10 cellular contexts compared by ENCODE assay signal in the genomic region with DNA sequence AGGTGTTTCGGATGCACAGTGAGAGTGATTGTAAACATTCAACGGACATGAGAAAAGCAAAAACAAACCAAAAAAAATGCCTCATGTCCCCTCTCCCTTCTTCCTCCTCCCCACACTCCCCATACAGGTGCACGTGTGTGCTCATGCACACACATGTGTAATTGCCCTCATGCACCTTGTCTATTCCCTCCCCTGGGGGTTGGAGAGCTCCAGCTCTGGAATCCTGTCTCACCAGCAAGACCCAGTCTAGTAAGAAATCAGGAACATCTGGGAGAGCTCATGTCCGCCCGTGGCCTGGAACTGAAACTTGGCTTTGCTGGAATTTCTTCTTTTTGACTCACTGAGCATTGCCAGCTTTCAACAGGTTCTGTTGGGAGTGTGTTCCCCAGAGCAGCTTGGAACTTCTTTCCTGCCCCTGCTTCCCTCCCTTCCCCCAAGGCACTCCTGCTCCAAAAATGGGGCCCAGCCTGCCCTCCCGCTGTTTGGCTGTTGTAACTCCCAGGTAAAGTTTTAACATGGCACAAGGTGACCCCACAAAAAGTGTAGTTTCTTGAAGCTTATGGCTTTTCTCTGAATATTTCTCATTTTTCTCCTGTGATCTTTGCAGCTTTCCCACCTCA.
A peak's percentile ranks its signal among the peaks of the same experiment; 100 is the strongest.
DNase-seq lines count a peak whose midpoint lies in the region; ATAC-seq and TF ChIP-seq lines count a peak whose summit lies in the region.
"Had no signal": no experiment of that assay in that cellular context is flagged by ENCODE, and none has a peak within 500 bp of the region (broad histone marks: within the 10 kb centered on the region; RNA-seq: fewer than 3 reads in every experiment).

No MANE protein-coding gene starts in this region.

- no peak for DNase-seq in activated T-cell treated with anti-CD3 and anti-CD28 coated beads, Interleukin-2, amount 50 U/mL, for 72 hours
- no peak for DNase-seq in activated T-cell treated with anti-CD3 and anti-CD28 coated beads for 4 hours
- no peak for DNase-seq in epithelial cell of prostate (ENCODE audit: low read depth, low spot score)
- peak; percentile 68 for DNase-seq in sigmoid colon
- DNase-seq in transverse colon: no peak
- no peak for DNase-seq in stimulated activated CD4-positive, alpha-beta T cell treated with anti-CD3 and anti-CD28 coated beads, Interleukin-4, amount 100 ng/mL, for 4 hours
- no peak for DNase-seq in Peyer's patch
- DNase-seq: activated CD4-positive, CD25-positive, alpha-beta regulatory T cell treated with anti-CD3 and anti-CD28 coated beads, Interleukin-2, amount 50 U/mL, for 72 hours had no signal

- H3K9me3 ChIP-seq in OCI-LY1 (ENCODE audit: low read length): no peaks in the 10 kb centered on the region
- H3K9me3 ChIP-seq in sigmoid colon: no peaks in the 10 kb centered on the region
- H3K9me3 ChIP-seq in transverse colon: no peaks in the 10 kb centered on the region
- no peaks in the 10 kb centered on the region for H3K9me3 ChIP-seq in Peyer's patch

- peak overlapping the region; percentile 67 for H3K9ac ChIP-seq in OCI-LY1 (ENCODE audit: low read length)

- H3K4me1 Mint-ChIP-seq in activated T-cell treated with anti-CD3 and anti-CD28 coated beads, Interleukin-2, amount 50 U/mL, for 72 hours (ENCODE audit: low read depth): peaks cover 41% of the 10 kb centered on the region

- intact Hi-C loops in sigmoid colon (cut with DNase I): no loop called here
- intact Hi-C loops in transverse colon (cut with DNase I; ENCODE audit: low total_unique reads): no loop called here

- H3F3A ChIP-seq in OCI-LY1 (ENCODE audit: insufficient read depth, low read length): peaks cover 6% of the 10 kb centered on the region; the same call in 1 of the 2 replicates

- H3K4me3 ChIP-seq in OCI-LY1 (ENCODE audit: low read depth, low read length, poor library complexity, severe bottlenecking): peak overlapping the region; percentile 15
- no peak overlapping the region for H3K4me3 ChIP-seq in sigmoid colon
- H3K4me3 ChIP-seq in transverse colon: no peak overlapping the region
- no peak overlapping the region for H3K4me3 ChIP-seq in Peyer's patch

- no peaks in the 10 kb centered on the region for H4K20me1 ChIP-seq in OCI-LY1 (ENCODE audit: insufficient read depth, low read length)

- H3K36me3 Mint-ChIP-seq in activated T-cell treated with anti-CD3 and anti-CD28 coated beads, Interleukin-2, amount 50 U/mL, for 72 hours (ENCODE audit: insufficient read depth in 2 of 2): peaks cover 4 to 5% of the 10 kb centered on the region in 2 donors

- peak overlapping the region; percentile 84 for H2AFZ ChIP-seq in OCI-LY1 (ENCODE audit: low read length)

- TF ChIP-seq POLR2A in sigmoid colon (IDR thresholded peaks at IDR 0.05) (no peak), transverse colon (IDR thresholded peaks at IDR 0.05) (no peak), Peyer's patch (IDR thresholded peaks at IDR 0.05) (no peak)

- ATAC-seq in activated T-cell treated with anti-CD3 and anti-CD28 coated beads, Interleukin-2, amount 50 U/mL, for 72 hours (replicated peaks in 1 of 2): no peak

- TF ChIP-seq EP300 in sigmoid colon (IDR thresholded peaks at IDR 0.05): no peak
- no peak for TF ChIP-seq EP300 in transverse colon (IDR thresholded peaks at IDR 0.05; ENCODE audit: low read depth)

- in situ Hi-C loops in transverse colon (cut with MboI; ENCODE audit: low pct_ligation_motif_present in 1 of 4, low pct_unique_long_range_greater_than_20kb in 1 of 4, low sequenced_read_pairs in 3 of 4): no loop called here

- H3K27me3 ChIP-seq in OCI-LY1 (ENCODE audit: insufficient read depth, low read length) (no peaks in the 10 kb centered on the region), sigmoid colon (no peaks in the 10 kb centered on the region), transverse colon (no peaks in the 10 kb centered on the region), Peyer's patch (no peaks in the 10 kb centered on the region)

- peak overlapping the region; percentile 99 for H3K27ac ChIP-seq in OCI-LY1 (ENCODE audit: low read depth, low read length, poor library complexity, severe bottlenecking)
- peak overlapping the region; percentile 12 for H3K27ac ChIP-seq in epithelial cell of prostate
- H3K27ac ChIP-seq in sigmoid colon: no peak overlapping the region
- peak overlapping the region in 1 of 4 donors; percentile 9 for H3K27ac ChIP-seq in transverse colon
- no peak overlapping the region for H3K27ac ChIP-seq in Peyer's patch

- peak overlapping the region; percentile 61 to 64 for H3K4me3 Mint-ChIP-seq in activated T-cell treated with anti-CD3 and anti-CD28 coated beads, Interleukin-2, amount 50 U/mL, for 72 hours
- H3K4me3 Mint-ChIP-seq: memory B cell had no signal

- no peaks in the 10 kb centered on the region for H3K79me2 ChIP-seq in OCI-LY1 (ENCODE audit: insufficient read depth, low read length)

- peak overlapping the region; percentile 61 for H3K27ac Mint-ChIP-seq in activated T-cell treated with anti-CD3 and anti-CD28 coated beads, Interleukin-2, amount 50 U/mL, for 72 hours
- H3K27ac Mint-ChIP-seq: memory B cell had no signal

- WGBS in sigmoid colon, 2 donors: 74 to 75% methylated on average over 6 of the region's 6 CpGs
- WGBS in transverse colon (ENCODE audit: low coverage in 1 of 2), 2 donors: 72 to 76% methylated on average over 4 to 6 of the region's 6 CpGs

- H3K27me3 Mint-ChIP-seq in activated T-cell treated with anti-CD3 and anti-CD28 coated beads, Interleukin-2, amount 50 U/mL, for 72 hours (ENCODE audit: low read depth): no peaks in the 10 kb centered on the region

- no peaks in the 10 kb centered on the region for H3K36me3 ChIP-seq in OCI-LY1 (ENCODE audit: insufficient read depth, low read length)
- no peaks in the 10 kb centered on the region for H3K36me3 ChIP-seq in sigmoid colon
- no peaks in the 10 kb centered on the region for H3K36me3 ChIP-seq in transverse colon
- peaks cover 0 to 17% (median 0%) of the 10 kb centered on the region in 3 donors for H3K36me3 ChIP-seq in Peyer's patch

- H3K4me2 ChIP-seq in OCI-LY1 (ENCODE audit: low read length): peak overlapping the region; percentile 60

- H3K9me3 Mint-ChIP-seq in activated T-cell treated with anti-CD3 and anti-CD28 coated beads, Interleukin-2, amount 50 U/mL, for 72 hours: no peaks in the 10 kb centered on the region

- no peaks in the 10 kb centered on the region for H3K9me2 ChIP-seq in OCI-LY1 (ENCODE audit: low read depth, low read length)

- H3K4me1 ChIP-seq in OCI-LY1 (ENCODE audit: insufficient read depth, low read length, severe bottlenecking): peaks cover 66% of the 10 kb centered on the region
- H3K4me1 ChIP-seq in sigmoid colon: peaks cover 0 to 6% (median 0%) of the 10 kb centered on the region in 4 donors
- H3K4me1 ChIP-seq in transverse colon: peaks cover 0 to 6% (median under 1%) of the 10 kb centered on the region in 4 donors
- H3K4me1 ChIP-seq in Peyer's patch: peaks cover 0 to 3% (median 0%) of the 10 kb centered on the region in 4 donors

- TF ChIP-seq CTCF in OCI-LY1 (IDR thresholded peaks at IDR 0.05; ENCODE audit: low read length) (no peak), sigmoid colon (IDR thresholded peaks at IDR 0.05) (no peak), transverse colon (IDR thresholded peaks at IDR 0.05) (no peak), Peyer's patch (IDR thresholded peaks at IDR 0.05) (no peak)

Comparison
In these comparisons a context has a peak if more than half of its experiments do, and no peak if none do; other contexts are left out.
1. H3K27ac ChIP-seq: peak in OCI-LY1 (single experiment) and epithelial cell of prostate (single experiment); none in sigmoid colon (0 of 4) and Peyer's patch (0 of 4).